ENCODE assay signal across 15 cellular contexts in the genomic region with DNA sequence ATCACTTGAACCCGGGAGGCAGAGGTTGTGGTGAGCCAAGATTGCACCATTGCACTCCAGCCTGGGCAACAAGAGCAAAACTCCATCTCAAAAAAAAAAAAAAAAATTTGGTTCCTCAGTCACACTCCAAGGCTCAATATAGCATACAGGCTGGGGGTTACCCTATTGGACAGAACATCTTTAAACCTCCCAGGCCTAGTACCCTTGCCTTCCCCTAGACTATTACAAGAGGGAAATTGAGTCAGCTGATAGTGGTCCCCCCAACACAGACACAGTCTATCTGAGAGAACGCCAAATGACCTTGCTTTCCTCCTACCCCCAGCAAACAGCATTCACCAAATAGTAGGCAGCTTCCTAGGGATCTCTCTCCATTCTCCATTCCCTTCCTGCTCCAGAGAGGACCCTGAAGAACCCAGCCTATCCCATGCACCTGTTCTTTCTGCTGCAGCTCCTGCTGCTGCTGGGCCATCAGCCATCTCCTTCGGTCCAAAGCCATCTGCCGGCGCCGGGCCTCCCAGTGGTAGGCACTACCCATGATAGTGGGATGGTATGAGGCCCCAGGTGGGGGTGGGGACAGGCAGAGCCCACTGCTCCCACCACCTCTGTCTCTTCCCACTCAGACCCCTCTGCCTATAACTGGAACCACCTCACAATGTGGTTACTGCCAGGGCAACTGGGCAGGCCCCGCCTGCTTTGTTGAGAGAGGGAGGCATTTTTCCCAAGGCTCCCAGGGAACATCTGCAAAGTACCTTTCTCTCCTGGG. TPM values are rescaled to one million over a fixed set of nuclear protein-coding genes. Genes with fewer than 3 reads are reported as not detected.
"Had no signal": no experiment of that assay in that cellular context is flagged by ENCODE, and none has a peak within 500 bp of the region (broad histone marks: within the 10 kb centered on the region; RNA-seq: fewer than 3 reads in every experiment).

A gene (minus strand): TSS at position 604 of the 763 bp plus-strand sequence. CDS start 69 bp downstream, at position 535.

RNA-seq across cellular contexts. Expression of the gene that starts here (rescaled TPM):
- total RNA-seq: heart left ventricle, kidney, liver, lower lobe of right lung, mammary epithelial cell, mucosa of gallbladder, neural crest cell, osteoblast, sigmoid colon, subcutaneous adipose tissue, suprapubic skin, tibial nerve, urinary bladder, vagina had no signal
- polyA plus RNA-seq: heart left ventricle, mammary epithelial cell, small intestine, urinary bladder had no signal
